In genomic region chr1:8876099-8876496, GRCh38 we compare ENCODE assay signal across 9 cellular contexts. TPM values are rescaled to one million over a fixed set of nuclear protein-coding genes. Genes with fewer than 3 reads are reported as not detected.
DNase-seq lines count a peak whose midpoint lies in the region; ATAC-seq and TF ChIP-seq lines count a peak whose summit lies in the region.
"Had no signal": no experiment of that assay in that cellular context is flagged by ENCODE, and none has a peak within 500 bp of the region (broad histone marks: within the 10 kb centered on the region; RNA-seq: fewer than 3 reads in every experiment).

No MANE protein-coding gene starts in this region.

- TF ChIP-seq POLR2A in testis (IDR thresholded peaks at IDR 0.05), result no peak

- no peak overlapping the region for H2BK12ac ChIP-seq in trophoblast cell (ENCODE audit: low read length)

- intact Hi-C loops in PC-3 (cut with micrococcal nuclease) (loop anchor here (5.0 kb wide), 1 partner anchor 41 kb away; no protein-coding TSS in a partner anchor), testis (cut with DNase I; ENCODE audit: low total_unique reads) (no loop called here)

- no peak overlapping the region for H4K12ac ChIP-seq in trophoblast cell (ENCODE audit: low read depth, low read length)

- H3K4me3 ChIP-seq in GM06990 (replicated peaks; ENCODE audit: low read depth, low read length) (peak overlapping the region; percentile 99), PC-3 (ENCODE audit: low read length) (peak overlapping the region; percentile 95), trophoblast cell (ENCODE audit: low read depth, low read length) (no peak overlapping the region), testis (no peak overlapping the region)
- peak overlapping the region; percentile 77 for H3K4me3 ChIP-seq in effector memory CD4-positive, alpha-beta T cell (ENCODE audit: insufficient read depth, low read depth, low read length, poor library complexity, severe bottlenecking)

- H3K9ac ChIP-seq in PC-3 (ENCODE audit: low read length), result peak overlapping the region; percentile 100
- H3K9ac ChIP-seq in trophoblast cell (ENCODE audit: low read length), result no peak overlapping the region

- H3K79me2 ChIP-seq in PC-3 (ENCODE audit: low read length) (peaks cover 76% of the 10 kb centered on the region), trophoblast cell (ENCODE audit: control insufficient read depth, insufficient read depth, low read length, poor library complexity) (peaks cover 30% of the 10 kb centered on the region)

- no peak overlapping the region for H2BK120ac ChIP-seq in trophoblast cell (ENCODE audit: insufficient read depth, low read length, poor library complexity)

- H3K9me2 ChIP-seq in PC-3 (replicated peaks; ENCODE audit: low read length), result no peaks in the 10 kb centered on the region

- peaks cover 27% of the 10 kb centered on the region for H3K79me1 ChIP-seq in trophoblast cell (ENCODE audit: low read length)

- peaks cover 61% of the 10 kb centered on the region for H4K20me1 ChIP-seq in PC-3 (ENCODE audit: low read length)

- no peak overlapping the region for H2BK5ac ChIP-seq in trophoblast cell (ENCODE audit: low read depth, low read length, poor library complexity)

- POLR2A ChIA-PET in PC-3 (lab: Charles Lee; ENCODE audit: unreplicated experiment), result no interaction called here

- no peaks in the 10 kb centered on the region for H3K27me3 ChIP-seq in GM06990 (replicated peaks; ENCODE audit: control insufficient read depth, insufficient read depth, low read length)
- no peaks in the 10 kb centered on the region for H3K27me3 ChIP-seq in PC-3 (ENCODE audit: low read length)
- H3K27me3 ChIP-seq in effector memory CD4-positive, alpha-beta T cell (replicated peaks; ENCODE audit: control insufficient read depth, insufficient read depth, low read length, poor library complexity, severe bottlenecking), result no peaks in the 10 kb centered on the region
- no peaks in the 10 kb centered on the region for H3K27me3 ChIP-seq in trophoblast cell (ENCODE audit: insufficient read depth, low read length)
- no peaks in the 10 kb centered on the region for H3K27me3 ChIP-seq in testis

- peaks cover 48% of the 10 kb centered on the region for H3F3A ChIP-seq in PC-3 (ENCODE audit: low read length, unreplicated experiment)

- DNase-seq in GM06990 (ENCODE audit: extremely low read depth, insufficient read length), result no peak
- no peak for DNase-seq in PC-3
- no peak for DNase-seq in effector memory CD4-positive, alpha-beta T cell
- DNase-seq in trophoblast cell, result no peak
- no peak for DNase-seq in testis
- no peak for DNase-seq in iPS-NIHi7 (ENCODE audit: extremely low spot score)
- no peak for DNase-seq in NCI-H524 treated with DMSO at 0.1 percent for 48 hours (lab: John Stamatoyannopoulos, UW)
- DNase-seq in DMS53 treated with DMSO at 0.1 percent for 48 hours (lab: John Stamatoyannopoulos, UW; ENCODE audit: unreplicated experiment), result no peak

- BruUV-seq in PC-3 (replicated peaks; lab: Mats Ljungman, UMichigan), result TSS peak; percentile 24

- no peak overlapping the region for H4K8ac ChIP-seq in trophoblast cell (ENCODE audit: low read depth, low read length)

- H3K4ac ChIP-seq in trophoblast cell (ENCODE audit: low read depth, low read length), result peak overlapping the region; percentile 82

- H3K27ac ChIP-seq in PC-3 (ENCODE audit: low read length) (peak overlapping the region; percentile 97), trophoblast cell (ENCODE audit: low read depth, low read length) (no peak overlapping the region), testis (peak overlapping the region in 1 of 2 donors; percentile 31)
- H3K27ac ChIP-seq in effector memory CD4-positive, alpha-beta T cell (ENCODE audit: insufficient read depth, low read length, poor library complexity, severe bottlenecking), result peak overlapping the region; percentile 97

- TF ChIP-seq CTCF in GM06990 (IDR thresholded peaks at IDR 0.05; ENCODE audit: insufficient read depth, low read length, poor library complexity, severe bottlenecking), result no peak
- TF ChIP-seq CTCF in PC-3 (conservative IDR thresholded peaks at IDR 0.05; ENCODE audit: low read depth, low read length), result no peak
- no peak for TF ChIP-seq CTCF in testis (IDR thresholded peaks at IDR 0.05)

- no CpG with 5 or more reads among the region's 3 CpGs for WGBS in trophoblast cell (ENCODE audit: extremely low coverage, insufficient coverage, insufficient read length)
- 43 to 63% methylated on average over 3 of the region's 3 CpGs for WGBS in testis, 2 donors

- H3K18ac ChIP-seq in trophoblast cell (ENCODE audit: low read length), result no peak overlapping the region

- H2AFZ ChIP-seq in PC-3 (ENCODE audit: low read length) (no peak overlapping the region), trophoblast cell (ENCODE audit: insufficient read depth, low read length, poor library complexity) (no peak overlapping the region)

- peaks cover 63% of the 10 kb centered on the region for H3K4me1 ChIP-seq in PC-3 (ENCODE audit: insufficient read depth, low read length)
- peaks cover 45% of the 10 kb centered on the region for H3K4me1 ChIP-seq in effector memory CD4-positive, alpha-beta T cell (ENCODE audit: control insufficient read depth, insufficient read depth, low read length, poor library complexity, severe bottlenecking)
- H3K4me1 ChIP-seq in trophoblast cell (ENCODE audit: control insufficient read depth in 1 of 2, insufficient read depth in 2 of 2, low read length in 2 of 2), result peaks cover 13 to 29% of the 10 kb centered on the region in 2 experiments
- peaks cover 49% of the 10 kb centered on the region for H3K4me1 ChIP-seq in testis

- no peak overlapping the region for H2AK5ac ChIP-seq in trophoblast cell (ENCODE audit: low read length)

- ATAC-seq in PC-3, result no peak
- ATAC-seq: left colon had no signal

- H3K23ac ChIP-seq in trophoblast cell (ENCODE audit: low read length), result no peak overlapping the region

- H3K4me2 ChIP-seq in PC-3 (ENCODE audit: low read length) (peak overlapping the region; percentile 90), trophoblast cell (ENCODE audit: low read length) (peak overlapping the region; percentile 84)

- CTCF ChIA-PET in PC-3 (lab: Charles Lee), result no interaction called here

- no peak overlapping the region for H3K14ac ChIP-seq in trophoblast cell (ENCODE audit: low read length)

- H3K36me3 ChIP-seq in GM06990 (ENCODE audit: control insufficient read depth, insufficient read depth, low read length) (peaks cover 30% of the 10 kb centered on the region), PC-3 (ENCODE audit: low read depth, low read length) (peaks cover 58% of the 10 kb centered on the region), trophoblast cell (ENCODE audit: control insufficient read depth in 1 of 2, insufficient read depth in 2 of 2, low read length in 2 of 2) (peaks cover 26 to 36% of the 10 kb centered on the region in 2 experiments), testis (ENCODE audit: low read depth, missing control alignments) (peaks cover 3% of the 10 kb centered on the region)
- peaks cover 36% of the 10 kb centered on the region for H3K36me3 ChIP-seq in effector memory CD4-positive, alpha-beta T cell (ENCODE audit: control insufficient read depth, insufficient read depth, low read length)

- H4K91ac ChIP-seq in trophoblast cell (ENCODE audit: low read depth, low read length), result no peak overlapping the region

- H3K9me3 ChIP-seq in PC-3 (ENCODE audit: low read length), result no peaks in the 10 kb centered on the region
- no peaks in the 10 kb centered on the region for H3K9me3 ChIP-seq in effector memory CD4-positive, alpha-beta T cell (ENCODE audit: control insufficient read depth, low read length)
- peaks cover 2% of the 10 kb centered on the region for H3K9me3 ChIP-seq in trophoblast cell (ENCODE audit: insufficient read depth, low read depth, low read length)
- no peaks in the 10 kb centered on the region for H3K9me3 ChIP-seq in testis

RNA-seq across cellular contexts. Expression of gene ENO1, which starts 2.4 kb away (rescaled TPM):
- total RNA-seq in PC-3 (2014; rRNA removed) (3,669 and 3,712 TPM in 2 replicates), testis (100 to 1,000 TPM; 310 to 380 TPM)
- 854 and 880 TPM in 2 replicates for polyA plus RNA-seq in trophoblast cell (2013)
- polyA plus RNA-seq in testis (ENCODE audit: insufficient read depth, low read depth, low replicate concordance), result 589 TPM

RNA-seq across cellular contexts. Expression of gene RERE, which starts 58.7 kb away (rescaled TPM):
- total RNA-seq in PC-3 (2014; rRNA removed) (24.2 and 45.2 TPM in 2 replicates), testis (100 to 1,000 TPM; 203 to 229 TPM)
- polyA plus RNA-seq in trophoblast cell (2013), result 57.2 and 60.2 TPM in 2 replicates
- 90.8 TPM for polyA plus RNA-seq in testis (ENCODE audit: insufficient read depth, low read depth, low replicate concordance)

Comparison
In these comparisons a context has a peak if more than half of its experiments do, and no peak if none do; other contexts are left out.
1. H3K4me3 ChIP-seq: peak in GM06990 (single experiment), PC-3 (single experiment) and effector memory CD4-positive, alpha-beta T cell (single experiment); none in trophoblast cell (single experiment) and testis (0 of 2).